ENCODE assay signal across 1 cellular context in the genomic region with DNA sequence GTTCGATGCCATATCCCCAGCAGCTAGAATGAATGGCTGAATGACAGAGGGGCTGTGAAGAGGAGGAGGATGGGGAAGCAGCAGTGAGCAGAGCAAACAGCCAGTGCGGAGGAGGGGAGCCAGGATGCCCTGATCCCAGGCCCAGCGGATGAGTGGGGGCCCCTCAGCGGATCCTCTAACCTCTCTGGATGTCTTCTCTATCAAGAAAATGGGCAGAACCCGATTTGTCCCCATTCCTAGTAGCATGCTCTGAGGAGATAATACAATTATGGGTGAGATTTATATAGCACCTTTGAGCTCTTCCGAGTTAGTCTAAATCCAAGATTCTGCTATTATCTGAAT.
TF ChIP-seq lines count a peak whose summit lies in the region.

No MANE protein-coding gene starts in this region.

TF ChIP-seq in HepG2, 621 proteins besides CTCF, POLR2A, EP300 and RAD21:
- TF ChIP-seq ZBTB1 (CRISPR knock-in tag; IDR thresholded peaks at IDR 0.05; ENCODE audit: borderline replicate concordance) (no peak), ZNF496 (CRISPR knock-in tag; IDR thresholded peaks at IDR 0.05; ENCODE audit: insufficient replicate concordance) (no peak), RARA (CRISPR knock-in tag; IDR thresholded peaks at IDR 0.05) (no peak), BHLHE40 (IDR thresholded peaks at IDR 0.05; ENCODE audit: low read length) (no peak), RBM22 (optimal IDR thresholded peaks at IDR 0.05; ENCODE audit: low read length) (no peak), SIX1 (CRISPR knock-in tag; IDR thresholded peaks at IDR 0.05; ENCODE audit: borderline replicate concordance) (no peak)
TF ChIP-seq in HepG2: peak in this region for 0.
